8 cellular contexts compared by ENCODE assay signal in genomic region chr16:47460301-47460754, GRCh38. TPM values are rescaled to one million over a fixed set of nuclear protein-coding genes. Genes with fewer than 3 reads are reported as not detected.
DNase-seq lines count a peak whose midpoint lies in the region; ATAC-seq, FAIRE-seq and TF ChIP-seq lines count a peak whose summit lies in the region.

No MANE protein-coding gene starts in this region.

- CTCF ChIA-PET in mammary epithelial cell (lab: Charles Lee; ENCODE audit: low non-redundant PET) = no interaction called here

- ATAC-seq in lung (ENCODE audit: insufficient read depth, low FRiP score) (no peak), HG03565 (IDR thresholded peaks at IDR 0.05; ENCODE audit: unreplicated experiment) (no peak)

- in situ Hi-C loops in mammary epithelial cell (cut with MboI; ENCODE audit: low sequenced_read_pairs in 2 of 2) = no loop called here

- WGBS in mammary epithelial cell (ENCODE audit: low coverage, missing lambda C conversion rate) = 41% methylated on average over 4 of the region's 6 CpGs
- 30% methylated on average over 6 of the region's 6 CpGs for WGBS in lung, 2 donors

- peak overlapping the region; percentile 87 for H3K4me2 ChIP-seq in mammary epithelial cell (ENCODE audit: insufficient read depth, low read depth, low read length)

- peak overlapping the region; percentile 96 for H2AFZ ChIP-seq in mammary epithelial cell (ENCODE audit: low read depth, low read length)

- BruUV-seq in mammary epithelial cell (replicated peaks; lab: Mats Ljungman, UMichigan) = no TSS peak

- H3K27ac ChIP-seq in C4-2B (peak overlapping the region; percentile 91), HUES6 (ENCODE audit: low read depth, low read length) (peak overlapping the region; percentile 100; the same call in 1 of the 2 replicates), mammary epithelial cell (ENCODE audit: insufficient read depth, low read depth, low read length) (peak overlapping the region; percentile 91), lung (ENCODE audit: low read depth in 1 of 2, low read length in 1 of 2) (peak overlapping the region; percentile 96 to 100), vagina (peak overlapping the region; percentile 90)

- intact Hi-C loops in mammary epithelial cell (cut with micrococcal nuclease) = loop anchor here (2.0 to 5.0 kb wide), 3 partner anchors 16 to 423 kb away; partner anchors contain the start of gene NETO2
- intact Hi-C loops in vagina (cut with DNase I) = no loop called here

- peak overlapping the region; percentile 99 for H3K9ac ChIP-seq in HUES6 (ENCODE audit: low read length)
- peak overlapping the region; percentile 91 for H3K9ac ChIP-seq in mammary epithelial cell (ENCODE audit: insufficient read depth, low read length)

- H3K79me2 ChIP-seq in mammary epithelial cell (ENCODE audit: insufficient read depth, low read length) = peaks cover 49% of the 10 kb centered on the region

- FAIRE-seq in H54 (lab: Jason Lieb, UNC) = no peak

- TF ChIP-seq CTCF in C4-2B (conservative IDR thresholded peaks at IDR 0.05) = no peak
- no peak for TF ChIP-seq CTCF in mammary epithelial cell (conservative IDR thresholded peaks at IDR 0.05 in 1 of 2, IDR thresholded peaks at IDR 0.05 in 1 of 2; ENCODE audit: extremely low read depth in 1 of 2, insufficient read depth in 1 of 2, low read depth in 1 of 2, low read length in 2 of 2)
- TF ChIP-seq CTCF in lung (IDR thresholded peaks at IDR 0.05; ENCODE audit: control extremely low read depth, extremely low read depth) = no peak
- TF ChIP-seq CTCF in vagina (IDR thresholded peaks at IDR 0.05) = no peak

- dilution Hi-C loops in mammary epithelial cell (cut with HindIII; ENCODE audit: low sequenced_read_pairs) = no loop called here

- H3K9me3 ChIP-seq in HUES6 (ENCODE audit: control insufficient read depth, insufficient read depth, low read depth, low read length) (no peaks in the 10 kb centered on the region), mammary epithelial cell (replicated peaks; ENCODE audit: insufficient read depth, low read length) (no peaks in the 10 kb centered on the region), lung (ENCODE audit: control insufficient read depth in 2 of 2, insufficient read depth in 1 of 2, low read length in 1 of 2) (no peaks in the 10 kb centered on the region), vagina (no peaks in the 10 kb centered on the region)

- H3K4me1 ChIP-seq in HUES6 (ENCODE audit: control insufficient read depth, insufficient read depth, low read length) (peaks cover 23% of the 10 kb centered on the region), mammary epithelial cell (ENCODE audit: insufficient read depth, low read length) (peaks cover 27% of the 10 kb centered on the region), lung (ENCODE audit: control insufficient read depth in 2 of 2, insufficient read depth in 2 of 2, low read length in 2 of 2) (peaks cover 9 to 19% of the 10 kb centered on the region in 2 donors), vagina (peaks cover 37% of the 10 kb centered on the region)

- H4K20me1 ChIP-seq in mammary epithelial cell (ENCODE audit: insufficient read depth, low read length) = no peaks in the 10 kb centered on the region

- H3K27me3 ChIP-seq in HUES6 (ENCODE audit: control insufficient read depth, insufficient read depth, low read length) = no peaks in the 10 kb centered on the region
- H3K27me3 ChIP-seq in mammary epithelial cell (ENCODE audit: insufficient read depth, low read length) = no peaks in the 10 kb centered on the region
- no peaks in the 10 kb centered on the region for H3K27me3 ChIP-seq in lung (ENCODE audit: control insufficient read depth, insufficient read depth)
- no peaks in the 10 kb centered on the region for H3K27me3 ChIP-seq in vagina

- no peak for TF ChIP-seq POLR2A in vagina (IDR thresholded peaks at IDR 0.05)
- no peak for TF ChIP-seq POLR2A in H54 (IDR thresholded peaks at IDR 0.05; ENCODE audit: low read depth, low read length)

- peak overlapping the region; percentile 99 for H3K4me3 ChIP-seq in HUES6 (ENCODE audit: low read depth, low read length)
- H3K4me3 ChIP-seq in mammary epithelial cell (replicated peaks in 1 of 3; ENCODE audit: insufficient read depth in 1 of 3, low read depth in 2 of 3, low read length in 3 of 3) = peak overlapping the region; percentile 73 to 97 (median 95)
- H3K4me3 ChIP-seq in lung = peak overlapping the region; percentile 93
- peak overlapping the region; percentile 60 to 91 for H3K4me3 ChIP-seq in vagina

- DNase-seq in mammary epithelial cell (no peak), lung (ENCODE audit: low spot score) (no peak), vagina (ENCODE audit: extremely low spot score in 2 of 2) (no peak), inferior parietal cortex (ENCODE audit: extremely low spot score) (no peak), H54 (ENCODE audit: insufficient read length, low spot score) (no peak)

- H3K36me3 ChIP-seq in HUES6 (ENCODE audit: control insufficient read depth, insufficient read depth, low read length) = peaks cover 8% of the 10 kb centered on the region
- H3K36me3 ChIP-seq in mammary epithelial cell (ENCODE audit: insufficient read depth, low read length) = peaks cover 5% of the 10 kb centered on the region
- peaks cover 0 to 4% of the 10 kb centered on the region in 2 donors for H3K36me3 ChIP-seq in lung (ENCODE audit: control insufficient read depth in 2 of 2, insufficient read depth in 2 of 2, low read length in 2 of 2)
- H3K36me3 ChIP-seq in vagina = peaks cover 0 to 13% of the 10 kb centered on the region in 2 donors

RNA-seq across cellular contexts. Expression of gene ITFG1, which starts 0.5 kb away (rescaled TPM):
- total RNA-seq in mammary epithelial cell (10 to 100 TPM; 46.0 to 80.2 TPM), lung (10 to 100 TPM; 44.1 to 79.4 TPM), vagina (24.8 TPM)
- polyA plus RNA-seq in mammary epithelial cell (42.5 TPM), lung (10 to 100 TPM; 13.0 to 36.4 TPM)
- polyA minus RNA-seq in mammary epithelial cell = 46.3 TPM

RNA-seq across cellular contexts. Expression of gene PHKB, which starts 0.8 kb away (rescaled TPM):
- total RNA-seq in mammary epithelial cell (100 to 1,000 TPM in 1 of 2 donors, 10 to 100 TPM in 1; 57.4 to 100 TPM), lung (100 to 1,000 TPM in 1 of 2 donors, 10 to 100 TPM in 1; 69.9 to 134 TPM), vagina (64.8 TPM)
- polyA plus RNA-seq in mammary epithelial cell (36.7 TPM), lung (10 to 100 TPM; 21.2 to 29.4 TPM)
- 63.9 TPM for polyA minus RNA-seq in mammary epithelial cell
